ENCODE assay signal across 17 cellular contexts in genomic region chr18:33837191-33837590, GRCh38.
DNase-seq lines count a peak whose midpoint lies in the region; ATAC-seq and TF ChIP-seq lines count a peak whose summit lies in the region.
"Had no signal": no experiment of that assay in that cellular context is flagged by ENCODE, and none has a peak within 500 bp of the region (broad histone marks: within the 10 kb centered on the region; RNA-seq: fewer than 3 reads in every experiment).

No MANE protein-coding gene starts in this region.

- H3K4me2 ChIP-seq in GM23338: peak overlapping the region; percentile 42

- CTCF ChIA-PET in Caco-2 (lab: Charles Lee): no interaction called here

- intact Hi-C loops in psoas muscle (cut with DNase I) (no loop called here), heart left ventricle (cut with DNase I) (no loop called here), Caco-2 (cut with micrococcal nuclease; ENCODE audit: unreplicated experiment) (no loop called here)

- H3K27me3 ChIP-seq in GM23338 (ENCODE audit: insufficient read depth) (no peaks in the 10 kb centered on the region), iPS-18a (ENCODE audit: control insufficient read depth, insufficient read depth, low read length) (no peaks in the 10 kb centered on the region), psoas muscle (ENCODE audit: insufficient read depth in 3 of 3, low read length in 2 of 3) (no peaks in the 10 kb centered on the region), heart left ventricle (no peaks in the 10 kb centered on the region), Caco-2 (replicated peaks; ENCODE audit: control insufficient read depth, insufficient read depth, low read length) (no peaks in the 10 kb centered on the region)

- H3K9me3 Mint-ChIP-seq in GM23338 (peaks cover 3% of the 10 kb centered on the region; the same call in 2 of the 3 replicates), Caco-2 (ENCODE audit: unreplicated experiment) (no peaks in the 10 kb centered on the region)

- H3K4me1 ChIP-seq in GM23338 (ENCODE audit: insufficient read depth) (peaks cover 26% of the 10 kb centered on the region), iPS-18a (ENCODE audit: control insufficient read depth, low read depth, low read length) (peaks cover 16% of the 10 kb centered on the region), psoas muscle (no peaks in the 10 kb centered on the region), heart left ventricle (no peaks in the 10 kb centered on the region), Caco-2 (no peaks in the 10 kb centered on the region)
- H3K4me1 ChIP-seq: HAP-1 had no signal

- H3K27ac ChIP-seq in GM23338 (ENCODE audit: low read depth) (no peak overlapping the region), iPS-18a (ENCODE audit: low read length) (no peak overlapping the region), psoas muscle (no peak overlapping the region), heart left ventricle (no peak overlapping the region)

- H3K4me1 Mint-ChIP-seq in GM23338: peaks cover 38% of the 10 kb centered on the region
- no peaks in the 10 kb centered on the region for H3K4me1 Mint-ChIP-seq in Caco-2 (ENCODE audit: low read depth, unreplicated experiment)
- H3K4me1 Mint-ChIP-seq: B cell; CD4-positive, alpha-beta memory T cell; IgD-negative memory B cell had no signal

- POLR2A ChIA-PET in Caco-2 (lab: Charles Lee): no interaction called here

- H3K36me3 ChIP-seq in GM23338 (ENCODE audit: insufficient read depth) (no peaks in the 10 kb centered on the region), iPS-18a (ENCODE audit: control insufficient read depth, low read depth, low read length) (no peaks in the 10 kb centered on the region), psoas muscle (ENCODE audit: insufficient read depth in 1 of 2, low read depth in 1 of 2) (no peaks in the 10 kb centered on the region), heart left ventricle (no peaks in the 10 kb centered on the region), Caco-2 (ENCODE audit: control insufficient read depth, insufficient read depth, low read length) (no peaks in the 10 kb centered on the region)
- H3K36me3 ChIP-seq: HAP-1 had no signal

- H3K36me3 Mint-ChIP-seq in GM23338 (ENCODE audit: low read depth): no peaks in the 10 kb centered on the region
- no peaks in the 10 kb centered on the region for H3K36me3 Mint-ChIP-seq in Caco-2 (ENCODE audit: insufficient read depth, unreplicated experiment)
- H3K36me3 Mint-ChIP-seq: CD4-positive, alpha-beta memory T cell; IgD-negative memory B cell had no signal

- H3K4me3 Mint-ChIP-seq in GM23338: peak overlapping the region; percentile 21; the same call in 2 of the 3 replicates
- no peak overlapping the region for H3K4me3 Mint-ChIP-seq in Caco-2 (ENCODE audit: unreplicated experiment)
- H3K4me3 Mint-ChIP-seq: B cell; CD4-positive, alpha-beta memory T cell; IgD-negative memory B cell had no signal

- DNase-seq in GM23338 (ENCODE audit: low spot score) (peak; percentile 48), NCI-H146 treated with DMSO at 0.1 percent for 48 hours (lab: John Stamatoyannopoulos, UW; ENCODE audit: unreplicated experiment) (peak; percentile 71), NCI-H748 treated with DMSO at 0.1 percent for 48 hours (lab: John Stamatoyannopoulos, UW) (peak; percentile 86), psoas muscle (no peak), heart left ventricle (no peak), Caco-2 (no peak)
- DNase-seq: ACHN; CD4-positive, alpha-beta memory T cell; MV-4-11; NCI-H1930; NCI-H226; T-helper 2 cell had no signal

- H3K27ac Mint-ChIP-seq in GM23338 (peak overlapping the region; percentile 26; the same call in 1 of the 2 replicates), Caco-2 (ENCODE audit: unreplicated experiment) (no peak overlapping the region)
- H3K27ac Mint-ChIP-seq: B cell; CD4-positive, alpha-beta memory T cell; IgD-negative memory B cell had no signal

- no peak overlapping the region for H3K9ac ChIP-seq in iPS-18a (ENCODE audit: low read length)

- H3K9me3 ChIP-seq in iPS-18a (ENCODE audit: control insufficient read depth, low read depth, low read length): no peaks in the 10 kb centered on the region
- no peaks in the 10 kb centered on the region for H3K9me3 ChIP-seq in psoas muscle
- peaks cover 0 to 5% (median 0%) of the 10 kb centered on the region in 12 donors for H3K9me3 ChIP-seq in heart left ventricle
- no peaks in the 10 kb centered on the region for H3K9me3 ChIP-seq in Caco-2
- H3K9me3 ChIP-seq: HAP-1 had no signal

- H3F3A ChIP-seq in GM23338 (replicated peaks; ENCODE audit: low read depth): no peaks in the 10 kb centered on the region

- ATAC-seq in GM23338 (peak; percentile 81), psoas muscle (no peak), GM21423 (IDR thresholded peaks at IDR 0.05; ENCODE audit: unreplicated experiment) (no peak), heart left ventricle (no peak)

- BruUV-seq in Caco-2 (replicated peaks; lab: Mats Ljungman, UMichigan): no TSS peak

- H4K20me1 ChIP-seq in GM23338 (replicated peaks; ENCODE audit: insufficient read depth): no peaks in the 10 kb centered on the region

- no peaks in the 10 kb centered on the region for H3K79me2 ChIP-seq in GM23338 (replicated peaks; ENCODE audit: insufficient read depth)

- H3K27me3 Mint-ChIP-seq in GM23338 (ENCODE audit: insufficient read depth, low read depth, poor library complexity) (peaks cover 2% of the 10 kb centered on the region), Caco-2 (ENCODE audit: insufficient read depth, unreplicated experiment) (no peaks in the 10 kb centered on the region)
- H3K27me3 Mint-ChIP-seq: B cell; CD4-positive, alpha-beta memory T cell; IgD-negative memory B cell had no signal

- H3K4me3 ChIP-seq in GM23338 (no peak overlapping the region), iPS-18a (ENCODE audit: low read length) (peak overlapping the region; percentile 18), psoas muscle (no peak overlapping the region), heart left ventricle (no peak overlapping the region), Caco-2 (ENCODE audit: low read depth, low read length) (no peak overlapping the region)
- H3K4me3 ChIP-seq: HAP-1 had no signal

- no peak overlapping the region for H2AFZ ChIP-seq in GM23338

- H3K9me2 ChIP-seq in GM23338 (ENCODE audit: insufficient read depth): no peaks in the 10 kb centered on the region

- TF ChIP-seq CTCF in GM23338 (conservative IDR thresholded peaks at IDR 0.05; ENCODE audit: low read depth in 2 of 2): no peak
- no peak for TF ChIP-seq CTCF in psoas muscle (IDR thresholded peaks at IDR 0.05)
- no peak for TF ChIP-seq CTCF in heart left ventricle (IDR thresholded peaks at IDR 0.05)
- no peak for TF ChIP-seq CTCF in Caco-2 (IDR thresholded peaks at IDR 0.05; ENCODE audit: insufficient read depth in 1 of 2, low read depth in 1 of 2, low read length in 1 of 2, severe bottlenecking in 1 of 2, unreplicated experiment in 1 of 2)

- TF ChIP-seq POLR2A in heart left ventricle (IDR thresholded peaks at IDR 0.05): no peak

TF ChIP-seq in GM23338, 12 proteins besides CTCF, POLR2A, EP300 and RAD21 (continues in another document):
- TF ChIP-seq NANOG (IDR thresholded peaks at IDR 0.05; ENCODE audit: borderline replicate concordance) (peak; percentile 69), EZH2 (IDR thresholded peaks at IDR 0.05; ENCODE audit: low read depth, unreplicated experiment) (no peak)

Comparison
In these comparisons a context has a peak if more than half of its experiments do, and no peak if none do; other contexts are left out.
1. DNase-seq: peak in GM23338 (single experiment), NCI-H146 treated with DMSO at 0.1 percent for 48 hours (single experiment) and NCI-H748 treated with DMSO at 0.1 percent for 48 hours (single experiment); none in psoas muscle (0 of 2), heart left ventricle (0 of 5) and Caco-2 (0 of 2).